In genomic region chr1:221343106-221343505, GRCh38 we compare ENCODE assay signal across 23 cellular contexts.
"Had no signal": no experiment of that assay in that cellular context is flagged by ENCODE, and none has a peak within 500 bp of the region (broad histone marks: within the 10 kb centered on the region; RNA-seq: fewer than 3 reads in every experiment).

No MANE protein-coding gene starts in this region.

- H3K36me3 ChIP-seq: esophagus muscularis mucosa, gastrocnemius medialis, heart right ventricle, left lung, lower lobe of right lung had no signal

- H3K4me3 ChIP-seq: coronary artery, dorsolateral prefrontal cortex, esophagus muscularis mucosa, gastrocnemius medialis, heart right ventricle, left lung, lower lobe of right lung, mucosa of descending colon had no signal

- H3K27me3 ChIP-seq: esophagus muscularis mucosa, gastrocnemius medialis, left lung had no signal

- H3K4me1 ChIP-seq: esophagus muscularis mucosa, gastrocnemius medialis, heart right ventricle, left lung, lower lobe of right lung had no signal

- H3K9me3 ChIP-seq: esophagus muscularis mucosa, gastrocnemius medialis, heart right ventricle, left lung, lower lobe of right lung, mucosa of descending colon had no signal

- H3K27ac ChIP-seq: coronary artery, dorsolateral prefrontal cortex, esophagus muscularis mucosa, gastrocnemius medialis, heart right ventricle, left lung, lower lobe of right lung had no signal

- DNase-seq: dermis blood vessel endothelial cell; dorsolateral prefrontal cortex; effector CD4-positive, alpha-beta T cell; effector memory CD4-positive, alpha-beta T cell; foreskin melanocyte; gastrocnemius medialis; glutamatergic neuron; head of caudate nucleus; heart right ventricle; hippocampal formation; left cardiac atrium; left lung; left ventricle myocardium superior; lower lobe of right lung; mesenchymal stem cell; mucosa of descending colon; naive B cell had no signal

- FAIRE-seq: colon, endothelial cell of umbilical vein, islet of Langerhans, keratinocyte had no signal
